20 cellular contexts compared by ENCODE assay signal in the genomic region with DNA sequence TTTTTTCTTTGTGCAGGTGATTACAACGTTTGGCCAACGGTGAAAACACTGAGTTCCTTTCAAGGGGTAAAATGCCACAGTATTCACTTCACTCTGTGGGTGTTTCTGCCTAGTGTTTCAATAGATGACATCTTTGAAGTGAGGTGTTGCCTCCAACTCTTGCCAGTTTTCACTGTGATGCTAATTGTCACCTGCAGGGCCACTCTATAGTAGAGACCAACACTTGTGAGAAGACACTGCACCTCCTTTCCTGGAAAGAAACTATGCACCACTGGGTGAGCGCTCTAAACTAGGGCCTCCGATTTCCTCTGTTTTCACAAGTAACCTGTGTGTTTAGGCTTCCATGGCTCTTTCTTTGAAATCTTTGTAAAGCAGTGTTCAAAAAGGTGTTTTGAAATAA.
DNase-seq lines count a peak whose midpoint lies in the region; ATAC-seq, FAIRE-seq and TF ChIP-seq lines count a peak whose summit lies in the region.
"Had no signal": no experiment of that assay in that cellular context is flagged by ENCODE, and none has a peak within 500 bp of the region (broad histone marks: within the 10 kb centered on the region; RNA-seq: fewer than 3 reads in every experiment).

No MANE protein-coding gene starts in this region.

- peaks cover 9% of the 10 kb centered on the region for H3F3A ChIP-seq in neural progenitor cell (ENCODE audit: low read depth)

- H4K20me1 ChIP-seq in HCT116 (ENCODE audit: insufficient read depth) (no peaks in the 10 kb centered on the region), neural progenitor cell (ENCODE audit: low read depth) (no peaks in the 10 kb centered on the region)
- H4K20me1 ChIP-seq: BLaER1 had no signal

- POLR2A ChIA-PET in HCT116 (lab: Charles Lee), result no interaction called here

- H3K27ac ChIP-seq in HCT116 (ENCODE audit: low read depth, low read length) (no peak overlapping the region), neural progenitor cell (no peak overlapping the region)
- H3K27ac ChIP-seq: BLaER1, HL-60, PC-9, SJCRH30 had no signal

- no peaks in the 10 kb centered on the region for H3K36me3 Mint-ChIP-seq in neural progenitor cell
- H3K36me3 Mint-ChIP-seq: CD4-positive, alpha-beta memory T cell had no signal

- H3K27me3 ChIP-seq in HCT116 (ENCODE audit: insufficient read depth, low read length) (no peaks in the 10 kb centered on the region), NT2/D1 (ENCODE audit: insufficient read depth, insufficient read length) (no peaks in the 10 kb centered on the region), neural progenitor cell (no peaks in the 10 kb centered on the region)
- H3K27me3 ChIP-seq: BLaER1, SJCRH30 had no signal

- no peaks in the 10 kb centered on the region for H3K4me1 ChIP-seq in HCT116 (ENCODE audit: control insufficient read depth in 1 of 2, insufficient read depth in 2 of 2, low read length in 2 of 2)
- H3K4me1 ChIP-seq in NT2/D1 (ENCODE audit: insufficient read depth, insufficient read length), result no peaks in the 10 kb centered on the region
- peaks cover 14% of the 10 kb centered on the region for H3K4me1 ChIP-seq in neural progenitor cell
- H3K4me1 ChIP-seq: BLaER1, SJCRH30 had no signal

- H2AFZ ChIP-seq in HCT116 (ENCODE audit: low read depth, low read length, poor library complexity, severe bottlenecking) (no peak overlapping the region), neural progenitor cell (replicated peaks) (peak overlapping the region; percentile 70)
- H2AFZ ChIP-seq: PC-9 had no signal

- H3K27ac Mint-ChIP-seq in neural progenitor cell, result no peak overlapping the region
- H3K27ac Mint-ChIP-seq: CD4-positive, alpha-beta memory T cell had no signal

- H3K4me2 ChIP-seq in HCT116 (ENCODE audit: low read length), result no peak overlapping the region
- H3K4me2 ChIP-seq in neural progenitor cell, result peak overlapping the region; percentile 36
- H3K4me2 ChIP-seq: BLaER1, PC-9 had no signal

- no peak overlapping the region for H3K9ac ChIP-seq in HCT116 (ENCODE audit: low read length)
- H3K9ac ChIP-seq in NT2/D1 (ENCODE audit: insufficient read length, low read depth), result no peak overlapping the region
- H3K9ac ChIP-seq in neural progenitor cell, result no peak overlapping the region
- H3K9ac ChIP-seq: BLaER1 had no signal

- H3K4me3 ChIP-seq in HCT116 (replicated peaks in 1 of 2; ENCODE audit: low read depth in 1 of 2, low read length in 2 of 2) (no peak overlapping the region), NT2/D1 (ENCODE audit: insufficient read length, low read depth) (no peak overlapping the region), neural progenitor cell (no peak overlapping the region)
- H3K4me3 ChIP-seq: BLaER1, PC-9, SJCRH30 had no signal

- no peaks in the 10 kb centered on the region for H3K27me3 Mint-ChIP-seq in neural progenitor cell (ENCODE audit: insufficient read depth, low read depth)
- H3K27me3 Mint-ChIP-seq: CD4-positive, alpha-beta memory T cell had no signal

- RAD21 ChIA-PET in HCT116 (lab: Charles Lee; ENCODE audit: low non-redundant PET in 1 of 2, low total read pairs in 2 of 2, uncharacterized antibody in 2 of 2, unreplicated experiment in 2 of 2), result no interaction called here

- no peak for FAIRE-seq in GM19239 (lab: Jason Lieb, UNC)
- FAIRE-seq: GM12892, GM18507 had no signal

- peaks cover 5% of the 10 kb centered on the region for H3K9me3 Mint-ChIP-seq in neural progenitor cell

- H3K79me2 ChIP-seq in HCT116 (ENCODE audit: insufficient read depth, low read length) (no peaks in the 10 kb centered on the region), neural progenitor cell (ENCODE audit: low read depth) (no peaks in the 10 kb centered on the region)

- ATAC-seq in HCT116, result peak; percentile 46; the same call in 1 of the 2 replicates
- no peak for ATAC-seq in HG02884 (IDR thresholded peaks at IDR 0.05; ENCODE audit: unreplicated experiment)
- no peak for ATAC-seq in HG03045 (IDR thresholded peaks at IDR 0.05; ENCODE audit: unreplicated experiment)

- DNase-seq in HCT116 (ENCODE audit: low read depth, low spot score) (no peak), NT2/D1 (ENCODE audit: low read depth, low spot score) (peak; percentile 57), iPS DF 19.7 (ENCODE audit: low read depth, low spot score) (peak; percentile 50), neural progenitor cell (ENCODE audit: low spot score) (peak; percentile 23), GM19239 (ENCODE audit: insufficient read length, low spot score) (no peak)
- DNase-seq: CD4-positive, alpha-beta memory T cell; MM.1S; NCI-H1092 treated with DMSO at 0.1 percent for 48 hours; NCI-H2081; NCI-H2171 treated with DMSO at 0.1 percent for 48 hours; NCI-H446 treated with DMSO at 0.1 percent for 48 hours; NCI-H748 treated with DMSO at 0.1 percent for 48 hours; PC-9; SJCRH30 had no signal

- no peaks in the 10 kb centered on the region for H3K9me2 ChIP-seq in HCT116 (ENCODE audit: insufficient read depth)

- H3K4me3 Mint-ChIP-seq in neural progenitor cell, result no peak overlapping the region
- H3K4me3 Mint-ChIP-seq: CD4-positive, alpha-beta memory T cell had no signal

- no peak for TF ChIP-seq POLR2A in HCT116 (IDR thresholded peaks at IDR 0.05; ENCODE audit: borderline replicate concordance, extremely low read depth, insufficient read depth, insufficient read length)

- intact Hi-C loops in HCT116 (cut with micrococcal nuclease), result no loop called here

- no peaks in the 10 kb centered on the region for H3K36me3 ChIP-seq in HCT116 (ENCODE audit: control insufficient read depth in 1 of 2, insufficient read depth in 2 of 2, low read length in 2 of 2)
- no peaks in the 10 kb centered on the region for H3K36me3 ChIP-seq in NT2/D1 (ENCODE audit: insufficient read depth, insufficient read length, low read length)
- no peaks in the 10 kb centered on the region for H3K36me3 ChIP-seq in neural progenitor cell
- H3K36me3 ChIP-seq: BLaER1, SJCRH30 had no signal

- CTCF ChIA-PET in HCT116 (lab: Charles Lee), result no interaction called here

- no peak for TF ChIP-seq RAD21 in HCT116 (IDR thresholded peaks at IDR 0.05; ENCODE audit: low read depth)

- H3K4me1 Mint-ChIP-seq in neural progenitor cell, result peaks cover 4% of the 10 kb centered on the region
- H3K4me1 Mint-ChIP-seq: CD4-positive, alpha-beta memory T cell had no signal

- no peaks in the 10 kb centered on the region for H3K9me3 ChIP-seq in HCT116 (ENCODE audit: control insufficient read depth in 1 of 2, insufficient read depth in 1 of 2, low read depth in 1 of 2, low read length in 2 of 2)
- H3K9me3 ChIP-seq in NT2/D1 (ENCODE audit: insufficient read depth, low read length), result no peaks in the 10 kb centered on the region
- no peaks in the 10 kb centered on the region for H3K9me3 ChIP-seq in neural progenitor cell (ENCODE audit: low read depth)
- H3K9me3 ChIP-seq: BLaER1, SJCRH30 had no signal

- BruUV-seq in HCT116 (replicated peaks; lab: Mats Ljungman, UMichigan), result no TSS peak

- no peak for TF ChIP-seq CTCF in HCT116 (IDR thresholded peaks at IDR 0.05 in 2 of 3, conservative IDR thresholded peaks at IDR 0.05 in 1 of 3; ENCODE audit: borderline replicate concordance in 1 of 3, insufficient read depth in 1 of 3, low read depth in 2 of 3, low read length in 2 of 3)
- TF ChIP-seq CTCF in neural progenitor cell (IDR thresholded peaks at IDR 0.05), result peak; percentile 10

TF ChIP-seq in HCT116, 20 proteins besides CTCF, POLR2A, EP300 and RAD21:
- TF ChIP-seq, protein P1, sequence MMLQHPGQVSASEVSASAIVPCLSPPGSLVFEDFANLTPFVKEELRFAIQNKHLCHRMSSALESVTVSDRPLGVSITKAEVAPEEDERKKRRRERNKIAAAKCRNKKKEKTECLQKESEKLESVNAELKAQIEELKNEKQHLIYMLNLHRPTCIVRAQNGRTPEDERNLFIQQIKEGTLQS (IDR thresholded peaks at IDR 0.05), result no peak
- TF ChIP-seq ZFX (IDR thresholded peaks at IDR 0.05) (no peak), SRF (IDR thresholded peaks at IDR 0.05; ENCODE audit: low read depth) (no peak), JUND (IDR thresholded peaks at IDR 0.05) (no peak), SIN3A (IDR thresholded peaks at IDR 0.05; ENCODE audit: low read depth) (no peak)

Comparison
In these comparisons a context has a peak if more than half of its experiments do, and no peak if none do; other contexts are left out.
1. DNase-seq: peak in NT2/D1 (single experiment), iPS DF 19.7 (single experiment) and neural progenitor cell (single experiment); none in HCT116 (single experiment) and GM19239 (single experiment).